9 cellular contexts compared by ENCODE assay signal in genomic region chr7:80392229-80393169, GRCh38.
DNase-seq lines count a peak whose midpoint lies in the region; ATAC-seq, FAIRE-seq and TF ChIP-seq lines count a peak whose summit lies in the region.
"Had no signal": no experiment of that assay in that cellular context is flagged by ENCODE, and none has a peak within 500 bp of the region (broad histone marks: within the 10 kb centered on the region; RNA-seq: fewer than 3 reads in every experiment).

No MANE protein-coding gene starts in this region.

- H3K27ac Mint-ChIP-seq in CD8-positive, alpha-beta T cell, result no peak overlapping the region

- H3K9me3 ChIP-seq in CD8-positive, alpha-beta T cell (ENCODE audit: low read length), result no peaks in the 10 kb centered on the region
- H3K9me3 ChIP-seq in adrenal gland (replicated peaks in 1 of 3) (no peaks in the 10 kb centered on the region), HepG2 (ENCODE audit: low read length) (no peaks in the 10 kb centered on the region)

- no peak overlapping the region for H3K4me3 Mint-ChIP-seq in CD8-positive, alpha-beta T cell
- H3K4me3 Mint-ChIP-seq: central memory CD8-positive, alpha-beta T cell had no signal

- H3K36me3 ChIP-seq in CD8-positive, alpha-beta T cell (ENCODE audit: insufficient read depth, low read length), result no peaks in the 10 kb centered on the region
- H3K36me3 ChIP-seq in adrenal gland (replicated peaks in 1 of 2) (no peaks in the 10 kb centered on the region), HepG2 (replicated peaks in 1 of 2; ENCODE audit: control insufficient read depth in 1 of 2, insufficient read depth in 2 of 2, low read length in 2 of 2) (no peaks in the 10 kb centered on the region)

- no peak for ATAC-seq in CD8-positive, alpha-beta T cell
- ATAC-seq in HepG2 (peak; percentile 78), HG02870 (IDR thresholded peaks at IDR 0.05; ENCODE audit: unreplicated experiment) (no peak)

- no peaks in the 10 kb centered on the region for H3K36me3 Mint-ChIP-seq in CD8-positive, alpha-beta T cell

- H3K27me3 Mint-ChIP-seq in CD8-positive, alpha-beta T cell (ENCODE audit: low read depth), result no peaks in the 10 kb centered on the region
- H3K27me3 Mint-ChIP-seq: central memory CD8-positive, alpha-beta T cell had no signal

- H3K27ac ChIP-seq in CD8-positive, alpha-beta T cell (ENCODE audit: low read depth, low read length), result no peak overlapping the region
- H3K27ac ChIP-seq in adrenal gland (no peak overlapping the region), HepG2 (ENCODE audit: extremely low read length, insufficient read depth, low read length) (no peak overlapping the region)

- POLR2A ChIA-PET in CD8-positive, alpha-beta T cell (lab: Charles Lee), result no interaction called here
- POLR2A ChIA-PET in HepG2 (lab: Yijun Ruan, JAX), result no interaction called here

- no peaks in the 10 kb centered on the region for H3K4me1 ChIP-seq in CD8-positive, alpha-beta T cell (ENCODE audit: insufficient read depth, low read length)
- H3K4me1 ChIP-seq in adrenal gland (replicated peaks in 1 of 2) (peaks cover 0 to 3% of the 10 kb centered on the region in 2 donors), HepG2 (ENCODE audit: insufficient read depth, low read length) (peaks cover 18% of the 10 kb centered on the region)

- in situ Hi-C loops in HepG2 (cut with HindIII; ENCODE audit: extremely low pct_ligation_motif_present, low pct_unique_long_range_greater_than_20kb), result loop anchor here (5.0 kb wide), 1 partner anchor 260 kb away; the partner anchor contains the start of gene GNAI1

- no peak overlapping the region for H2AFZ ChIP-seq in HepG2 (ENCODE audit: low read length)

- intact Hi-C loops in CD8-positive, alpha-beta T cell (cut with DNase I, micrococcal nuclease), result loop anchor here (1.0 to 2.0 kb wide), 3 partner anchors 258 to 332 kb away; partner anchors contain the start of gene GNAI1 (in 1 of the 2)
- intact Hi-C loops in adrenal gland (cut with DNase I), result loop anchor here (10.0 kb wide), 2 partner anchors 298 to 338 kb away; no protein-coding TSS in a partner anchor
- intact Hi-C loops in HepG2 (cut with micrococcal nuclease; ENCODE audit: unreplicated experiment), result loop anchor here (1.0 kb wide), 2 partner anchors 258 to 332 kb away; partner anchors contain the start of gene GNAI1

- H3K27me3 ChIP-seq in CD8-positive, alpha-beta T cell (ENCODE audit: insufficient read depth, low read length), result no peaks in the 10 kb centered on the region
- H3K27me3 ChIP-seq in adrenal gland, result no peaks in the 10 kb centered on the region
- no peaks in the 10 kb centered on the region for H3K27me3 ChIP-seq in HepG2 (ENCODE audit: control insufficient read depth in 1 of 2, insufficient read depth in 2 of 2, low read length in 2 of 2)

- TF ChIP-seq POLR2A in adrenal gland (IDR thresholded peaks at IDR 0.05) (no peak), HepG2 (IDR thresholded peaks at IDR 0.05; ENCODE audit: insufficient read depth in 1 of 2, low read depth in 2 of 2, low read length in 2 of 2) (no peak)

- no peaks in the 10 kb centered on the region for H3K79me2 ChIP-seq in HepG2 (ENCODE audit: insufficient read depth, low read length)

- TF ChIP-seq EP300 in HepG2 (IDR thresholded peaks at IDR 0.05; ENCODE audit: low read depth in 2 of 2, low read length in 2 of 2) (no peak), HepG2 (CRISPR knock-in tag; IDR thresholded peaks at IDR 0.05; ENCODE audit: borderline replicate concordance) (no peak)

- no peaks in the 10 kb centered on the region for H3K4me1 Mint-ChIP-seq in CD8-positive, alpha-beta T cell (ENCODE audit: low read depth)
- H3K4me1 Mint-ChIP-seq: central memory CD8-positive, alpha-beta T cell had no signal

- H4K20me1 ChIP-seq in HepG2 (ENCODE audit: insufficient read depth, low read length), result no peaks in the 10 kb centered on the region

- TF ChIP-seq CTCF in CD8-positive, alpha-beta T cell (IDR thresholded peaks at IDR 0.05), result peak; percentile 40
- peak; percentile 40 to 81 (median 68) for TF ChIP-seq CTCF in adrenal gland (IDR thresholded peaks at IDR 0.05)
- 0 out of 2 replicates have a peak, but pooled peaks have one; percentile 19 for TF ChIP-seq CTCF in HepG2 (CRISPR knock-in tag; IDR thresholded peaks at IDR 0.05)

- no peak overlapping the region for H3K9ac ChIP-seq in HepG2 (ENCODE audit: insufficient read depth, low read depth, low read length)

- no peak for TF ChIP-seq RAD21 in HepG2 (CRISPR knock-in tag; IDR thresholded peaks at IDR 0.05)

- H3K4me3 ChIP-seq in CD8-positive, alpha-beta T cell (ENCODE audit: low read depth, low read length), result no peak overlapping the region
- no peak overlapping the region for H3K4me3 ChIP-seq in adrenal gland
- no peak overlapping the region for H3K4me3 ChIP-seq in HepG2 (replicated peaks in 1 of 3; ENCODE audit: insufficient read depth in 1 of 3, low read depth in 2 of 3, low read length in 3 of 3)

- no peak for DNase-seq in CD8-positive, alpha-beta T cell
- DNase-seq in Kasumi-1 (lab: John Stamatoyannopoulos, UW), result peak; percentile 54 to 66
- no peak for DNase-seq in adrenal gland
- DNase-seq in HepG2 (ENCODE audit: low spot score), result peak; percentile 17
- DNase-seq in NCI-H1048 (lab: John Stamatoyannopoulos, UW), result no peak
- no peak for DNase-seq in NCI-H2196 treated with DMSO at 0.1 percent for 48 hours (lab: John Stamatoyannopoulos, UW; ENCODE audit: unreplicated experiment)
- DNase-seq in stimulated activated CD8-positive, alpha-beta memory T cell treated with anti-CD3 and anti-CD28 coated beads, Interleukin-4, amount 100 ng/mL, for 48 hours, result no peak

- H3K9me3 Mint-ChIP-seq in CD8-positive, alpha-beta T cell, result peaks cover 2% of the 10 kb centered on the region

- CTCF ChIA-PET in CD8-positive, alpha-beta T cell (lab: Charles Lee), result interaction anchor here (1.0 to 2.2 kb wide), 3 partner anchors 258 to 333 kb away, joined by 3 to 6 read pairs (median 6); no protein-coding TSS in a partner anchor
- CTCF ChIA-PET in HepG2 (lab: Yijun Ruan, JAX; ENCODE audit: low intra/inter-chr PET ratio, low total read pairs), result interaction anchor here (1.1 to 2.8 kb wide), 2 partner anchors 258 to 332 kb away, joined by 4 to 15 read pairs; partner anchors contain the start of gene GNAI1

- FAIRE-seq in HepG2 (lab: Jason Lieb, UNC), result no peak

- peak overlapping the region; percentile 40; the same call in 1 of the 2 replicates for H3K4me2 ChIP-seq in HepG2 (ENCODE audit: low read depth, low read length)

- 74 to 85% (median 78%) methylated on average over 4 of the region's 4 CpGs for WGBS in adrenal gland, 4 donors
- 3% methylated on average over 3 of the region's 4 CpGs for WGBS in HepG2 (ENCODE audit: low lambda C conversion rate)

- no TSS peak for BruUV-seq in HepG2 (replicated peaks; lab: Mats Ljungman, UMichigan)

TF ChIP-seq in HepG2, 621 proteins besides CTCF, POLR2A, EP300 and RAD21:
- TF ChIP-seq STAG1 (CRISPR knock-in tag; IDR thresholded peaks at IDR 0.05) (peak; percentile 28; the same call in 1 of the 2 replicates), ZMYM4 (CRISPR knock-in tag; IDR thresholded peaks at IDR 0.05) (no peak), BCL3 (CRISPR knock-in tag; IDR thresholded peaks at IDR 0.05) (no peak), ZNF839 (CRISPR knock-in tag; IDR thresholded peaks at IDR 0.05; ENCODE audit: borderline replicate concordance) (no peak), IRF2 (CRISPR knock-in tag; IDR thresholded peaks at IDR 0.05) (no peak), ZNF18 (CRISPR knock-in tag; IDR thresholded peaks at IDR 0.05; ENCODE audit: insufficient replicate concordance) (peak; percentile 89), ZNF251 (CRISPR knock-in tag; IDR thresholded peaks at IDR 0.05) (no peak), HBP1 (CRISPR knock-in tag; IDR thresholded peaks at IDR 0.05; ENCODE audit: low read depth) (no peak), SMC3 (IDR thresholded peaks at IDR 0.05; ENCODE audit: low read length) (0 out of 2 replicates have a peak, but pooled peaks have one; percentile 26)

Comparison
In these comparisons a context has a peak if more than half of its experiments do, and no peak if none do; other contexts are left out.
1. DNase-seq: peak in Kasumi-1 (2 of 2) and HepG2 (single experiment); none in CD8-positive, alpha-beta T cell (0 of 7), adrenal gland (0 of 7), NCI-H1048 (single experiment), NCI-H2196 treated with DMSO at 0.1 percent for 48 hours (single experiment) and stimulated activated CD8-positive, alpha-beta memory T cell treated with anti-CD3 and anti-CD28 coated beads, Interleukin-4, amount 100 ng/mL, for 48 hours (single experiment).
2. Peak in every context shown above with its lines, with median percentiles within 50 percentile points of each other: CTCF ChIP-seq.